Comparison of ENCODE assay signal across 10 cellular contexts in the genomic region with DNA sequence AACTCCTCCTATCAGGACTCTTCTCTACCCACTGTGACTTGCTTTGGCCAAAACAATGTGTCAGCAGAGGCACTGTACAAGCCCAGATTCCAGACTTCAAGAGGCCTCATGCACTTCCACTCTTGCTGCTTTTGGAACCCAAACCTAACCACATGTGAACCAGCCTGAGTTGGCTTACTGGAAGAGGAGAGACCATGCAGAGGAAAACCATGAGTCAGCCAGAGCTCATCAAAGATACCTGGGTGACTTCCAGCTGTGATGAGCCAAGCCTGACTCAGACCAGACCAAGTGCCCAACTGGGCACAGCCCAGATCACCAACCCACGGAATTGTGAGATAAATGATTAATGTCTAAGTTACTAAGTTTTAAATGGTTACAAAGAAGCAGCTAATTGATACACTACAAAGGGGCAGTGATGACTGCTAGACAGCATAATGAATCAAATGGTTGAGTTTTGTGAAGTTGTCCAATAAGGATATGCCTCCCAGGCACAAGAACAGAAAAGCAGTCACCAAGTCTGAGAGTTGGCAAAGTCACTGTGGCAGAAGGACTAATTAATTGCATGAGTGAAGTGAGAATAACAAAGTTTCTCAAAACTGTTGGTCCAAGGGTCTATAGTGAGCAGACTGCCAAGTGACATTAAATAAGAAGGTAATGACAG. TPM values are rescaled to one million over a fixed set of nuclear protein-coding genes. Genes with fewer than 3 reads are reported as not detected.
DNase-seq lines count a peak whose midpoint lies in the region; ATAC-seq and TF ChIP-seq lines count a peak whose summit lies in the region.
"Had no signal": no experiment of that assay in that cellular context is flagged by ENCODE, and none has a peak within 500 bp of the region (broad histone marks: within the 10 kb centered on the region; RNA-seq: fewer than 3 reads in every experiment).

No MANE protein-coding gene starts in this region.

- H3K4me3 Mint-ChIP-seq in chondrocyte (ENCODE audit: unreplicated experiment), result no peak overlapping the region
- H3K4me3 Mint-ChIP-seq: central memory CD8-positive, alpha-beta T cell had no signal

- H3K27ac ChIP-seq in GM23248, result peak overlapping the region; percentile 86
- no peak overlapping the region for H3K27ac ChIP-seq in upper lobe of right lung

- H3K9me3 Mint-ChIP-seq in chondrocyte (ENCODE audit: low read depth), result peaks cover 15% of the 10 kb centered on the region

- no peaks in the 10 kb centered on the region for H3K9me3 ChIP-seq in GM23248 (ENCODE audit: low read depth)
- peaks cover 8% of the 10 kb centered on the region for H3K9me3 ChIP-seq in upper lobe of right lung

- 0% methylated on average over 1 of the region's 1 CpG for WGBS in GM23248 (ENCODE audit: low coverage in 1 of 2, low lambda C conversion rate in 2 of 2, missing lambda C conversion rate in 2 of 2), 2 experiments

- peak overlapping the region; percentile 82 for H3K4me2 ChIP-seq in GM23248 (ENCODE audit: unreplicated experiment)

- H3K9me2 ChIP-seq in GM23248 (ENCODE audit: insufficient read depth), result no peaks in the 10 kb centered on the region

- in situ Hi-C loops in GM23248 (cut with MboI), result no loop called here

- no peaks in the 10 kb centered on the region; the same call in 1 of the 2 replicates for H3K36me3 ChIP-seq in GM23248 (ENCODE audit: low read depth)
- no peaks in the 10 kb centered on the region for H3K36me3 ChIP-seq in upper lobe of right lung

- no peak overlapping the region for H3K27ac Mint-ChIP-seq in chondrocyte (ENCODE audit: unreplicated experiment)

- TF ChIP-seq CTCF in chondrocyte (IDR thresholded peaks at IDR 0.05), result no peak
- no peak for TF ChIP-seq CTCF in upper lobe of right lung (IDR thresholded peaks at IDR 0.05)

- peak overlapping the region; percentile 45; the same call in 1 of the 2 replicates for H2AFZ ChIP-seq in GM23248

- H3F3A ChIP-seq in GM23248 (ENCODE audit: insufficient read depth), result peaks cover 53% of the 10 kb centered on the region

- H3K36me3 Mint-ChIP-seq in chondrocyte (ENCODE audit: low read depth), result peaks cover 2% of the 10 kb centered on the region

- H3K79me2 ChIP-seq in GM23248 (ENCODE audit: insufficient read depth), result peaks cover 49% of the 10 kb centered on the region

- H3K27me3 ChIP-seq in GM23248 (replicated peaks; ENCODE audit: insufficient read depth), result no peaks in the 10 kb centered on the region
- H3K27me3 ChIP-seq in upper lobe of right lung, result no peaks in the 10 kb centered on the region

- H3K27me3 Mint-ChIP-seq in chondrocyte (ENCODE audit: low read depth), result no peaks in the 10 kb centered on the region

- H3K9ac ChIP-seq in GM23248, result peak overlapping the region; percentile 61; the same call in 1 of the 2 replicates

- H3K4me1 ChIP-seq in GM23248 (ENCODE audit: insufficient read depth), result peaks cover 44% of the 10 kb centered on the region
- no peaks in the 10 kb centered on the region for H3K4me1 ChIP-seq in upper lobe of right lung

- ATAC-seq in upper lobe of right lung, result no peak
- no peak for ATAC-seq in GM21381 (IDR thresholded peaks at IDR 0.05; ENCODE audit: unreplicated experiment)

- H3K4me1 Mint-ChIP-seq in chondrocyte (ENCODE audit: low read depth), result peaks cover 17% of the 10 kb centered on the region
- H3K4me1 Mint-ChIP-seq: central memory CD8-positive, alpha-beta T cell had no signal

- H3K4me3 ChIP-seq in GM23248 (peak overlapping the region; percentile 57), upper lobe of right lung (no peak overlapping the region)

- intact Hi-C loops in upper lobe of right lung (cut with DNase I), result no loop called here

- DNase-seq in COLO829 (ENCODE audit: low spot score) (peak; percentile 90), GM23248 (peak; percentile 100), SW 1271 (lab: John Stamatoyannopoulos, UW) (peak; percentile 96 to 97), islet precursor cell (peak; percentile 67), chondrocyte (ENCODE audit: low spot score) (no peak), upper lobe of right lung (no peak)
- DNase-seq in activated effector memory CD4-positive, alpha-beta T cell treated with anti-CD3 and anti-CD28 coated beads, Interleukin-2, amount 50 U/mL, for 16 hours, result no peak
- DNase-seq: NCI-H774 had no signal

- H4K20me1 ChIP-seq in GM23248 (ENCODE audit: insufficient read depth), result no peaks in the 10 kb centered on the region

RNA-seq across cellular contexts. Expression of a gene that starts 16.1 kb away (rescaled TPM):
- 20.6 and 24.6 TPM in 2 replicates for total RNA-seq in GM23248 (2014; rRNA removed; shearing (Covaris generic))
- polyA plus RNA-seq in GM23248 (2016; fragmentation: Nextera tagmentation; extraction: Ambion mirVana), result 22.5 and 25.1 TPM in 2 replicates
- total RNA-seq in chondrocyte (8.9 to 15.8 TPM (median 10.9 TPM) in 3 replicates), upper lobe of right lung (1.2 TPM)

Comparison
In these comparisons a context has a peak if more than half of its experiments do, and no peak if none do; other contexts are left out.
1. DNase-seq: peak in COLO829 (single experiment), GM23248 (single experiment), SW 1271 (2 of 2) and islet precursor cell (single experiment); none in chondrocyte (single experiment), activated effector memory CD4-positive, alpha-beta T cell treated with anti-CD3 and anti-CD28 coated beads, Interleukin-2, amount 50 U/mL, for 16 hours (single experiment) and upper lobe of right lung (single experiment).